In genomic region chr5:88021141-88021540, GRCh38 we compare ENCODE assay signal across 16 cellular contexts.
"Had no signal": no experiment of that assay in that cellular context is flagged by ENCODE, and none has a peak within 500 bp of the region (broad histone marks: within the 10 kb centered on the region; RNA-seq: fewer than 3 reads in every experiment).

No MANE protein-coding gene starts in this region.

- DNase-seq: activated CD4-positive, alpha-beta memory T cell treated with anti-CD3 and anti-CD28 coated beads, Interleukin-2, amount 10 ng/mL, durations not matched to agents 7 days and 5 days; activated CD4-positive, alpha-beta T cell treated with anti-CD3 and anti-CD28 coated beads, Interleukin-2, amount 10 ng/mL, durations not matched to agents 24 days and 14 days; activated effector memory CD4-positive, alpha-beta T cell treated with Interleukin-2 at 50 U/mL for 16 hours; activated naive CD4-positive, alpha-beta T cell treated with anti-CD3 and anti-CD28 coated beads, Interleukin-2, amount 10 ng/mL, durations not matched to agents 7 days and 5 days; activated T-cell treated with anti-CD3 and anti-CD28 coated beads, Interleukin-2, amount 50 U/mL, for 72 hours; amygdala; immature natural killer cell; lower lobe of right lung; mesendoderm; mucosa of descending colon; nephron progenitor cell; pancreas; psoas muscle; substantia nigra; thyroid gland had no signal

- ATAC-seq: activated T-cell treated with anti-CD3 and anti-CD28 coated beads, Interleukin-2, amount 50 U/mL, for 72 hours; left lobe of liver; lower lobe of right lung; mucosa of descending colon; pancreas; psoas muscle had no signal
